15 cellular contexts compared by ENCODE assay signal in genomic region chr3:125679258-125679657, GRCh38.
DNase-seq lines count a peak whose midpoint lies in the region; ATAC-seq and TF ChIP-seq lines count a peak whose summit lies in the region.
"Had no signal": no experiment of that assay in that cellular context is flagged by ENCODE, and none has a peak within 500 bp of the region (broad histone marks: within the 10 kb centered on the region; RNA-seq: fewer than 3 reads in every experiment).

No MANE protein-coding gene starts in this region.

- no peaks in the 10 kb centered on the region for H3K9me3 ChIP-seq in mucosa of descending colon
- H3K9me3 ChIP-seq: BLaER1, testis had no signal

- peak; percentile 24 for ATAC-seq in mucosa of descending colon

- in situ Hi-C loops in brain microvascular endothelial cell (cut with HindIII; ENCODE audit: low pct_ligation_motif_present, low sequenced_read_pairs), result no loop called here

- DNase-seq in EH (ENCODE audit: low read depth) (peak; percentile 13), HT-29 (ENCODE audit: low spot score) (peak; percentile 74), brain microvascular endothelial cell (no peak), mucosa of descending colon (peak in 1 of 3 donors; percentile 18), D341Med (ENCODE audit: low spot score) (no peak), COLO829 (ENCODE audit: low spot score) (no peak), GF-D8 (lab: John Stamatoyannopoulos, UW) (no peak)
- DNase-seq: naive B cell, NCI-H146, NCI-H446, SHP77 treated with DMSO at 0.1 percent for 48 hours, T-helper 2 cell, testis had no signal

- no peaks in the 10 kb centered on the region for H3K27me3 ChIP-seq in brain microvascular endothelial cell (replicated peaks)
- H3K27me3 ChIP-seq: BLaER1, testis had no signal

- no peaks in the 10 kb centered on the region for H3K36me3 ChIP-seq in brain microvascular endothelial cell (replicated peaks)
- no peaks in the 10 kb centered on the region for H3K36me3 ChIP-seq in mucosa of descending colon (ENCODE audit: low read depth)
- H3K36me3 ChIP-seq: BLaER1 had no signal

- H3K27ac ChIP-seq in brain microvascular endothelial cell, result no peak overlapping the region
- H3K27ac ChIP-seq: BLaER1, parathyroid adenoma, testis had no signal

- intact Hi-C loops in mucosa of descending colon (cut with DNase I, micrococcal nuclease), result no loop called here

- H3K4me1 ChIP-seq in mucosa of descending colon (ENCODE audit: low read depth), result no peaks in the 10 kb centered on the region
- H3K4me1 ChIP-seq: BLaER1 had no signal

- TF ChIP-seq CTCF in brain microvascular endothelial cell (IDR thresholded peaks at IDR 0.05; ENCODE audit: low read depth, low read length, missing control alignments) (peak; percentile 9), mucosa of descending colon (IDR thresholded peaks at IDR 0.05) (no peak)

- H3K4me3 ChIP-seq in brain microvascular endothelial cell (ENCODE audit: low read depth, low read length) (no peak overlapping the region), mucosa of descending colon (no peak overlapping the region)
- H3K4me3 ChIP-seq: BLaER1, testis had no signal

Comparison
In these comparisons a context has a peak if more than half of its experiments do, and no peak if none do; other contexts are left out.
1. DNase-seq: peak in EH (single experiment) and HT-29 (single experiment); none in brain microvascular endothelial cell (single experiment), D341Med (single experiment), COLO829 (single experiment) and GF-D8 (single experiment).